1 cellular context compared by ENCODE assay signal in genomic region chr7:151341357-151342101, GRCh38.
TF ChIP-seq lines count a peak whose summit lies in the region.

Gene NUB1, plus strand, starts transcription at chr7:151341812. Its CDS starts 3,538 bp downstream, at chr7:151345350.

TF ChIP-seq in K562, 482 proteins besides CTCF, POLR2A, EP300 and RAD21 (continued from another document and continues in another):
- 0 out of 2 replicates have a peak, but pooled peaks have one; percentile 27 for TF ChIP-seq RREB1 (CRISPR knock-in tag; IDR thresholded peaks at IDR 0.05)
- TF ChIP-seq HMGXB4 (CRISPR knock-in tag; IDR thresholded peaks at IDR 0.05) = 0 out of 2 replicates have a peak, but pooled peaks have one; percentile 41
- peak in 1 of 2 experiments; percentile 91; a peak in 2 of 4 replicates for TF ChIP-seq TEAD1 (CRISPR knock-in tag; IDR thresholded peaks at IDR 0.05)
- 0 out of 2 replicates have a peak, but pooled peaks have one; percentile 42 for TF ChIP-seq HOXB6 (CRISPR knock-in tag; IDR thresholded peaks at IDR 0.05; ENCODE audit: borderline replicate concordance)
- TF ChIP-seq FOXO4 (CRISPR knock-in tag; IDR thresholded peaks at IDR 0.05) = no peak
- no peak for TF ChIP-seq ZNF75A (CRISPR knock-in tag; IDR thresholded peaks at IDR 0.05)
- TF ChIP-seq PHF8 (IDR thresholded peaks at IDR 0.05; ENCODE audit: borderline replicate concordance, low read length) = peak; percentile 94; the same call in 1 of the 2 replicates
- TF ChIP-seq E2F4 (CRISPR knock-in tag; IDR thresholded peaks at IDR 0.05; ENCODE audit: low read depth) = peak; percentile 79
- no peak for TF ChIP-seq RBM15 (IDR thresholded peaks at IDR 0.05; ENCODE audit: insufficient read depth, low read length)
- no peak for TF ChIP-seq HIVEP1 (CRISPR knock-in tag; IDR thresholded peaks at IDR 0.05)
- TF ChIP-seq AFF4 (CRISPR knock-in tag; IDR thresholded peaks at IDR 0.05) = no peak
- no peak for TF ChIP-seq ZNF408 (CRISPR knock-in tag; IDR thresholded peaks at IDR 0.05; ENCODE audit: low read depth)
- no peak for TF ChIP-seq NFRKB (IDR thresholded peaks at IDR 0.05; ENCODE audit: low read depth)
- TF ChIP-seq ZC3H11A (IDR thresholded peaks at IDR 0.05; ENCODE audit: low read depth, low read length) = no peak
- peak; percentile 33; the same call in 1 of the 2 replicates for TF ChIP-seq ZBTB9 (CRISPR knock-in tag; IDR thresholded peaks at IDR 0.05)
- TF ChIP-seq ZNF586 (CRISPR knock-in tag; conservative IDR thresholded peaks at IDR 0.05) = no peak
- no peak for TF ChIP-seq SLC30A9 (CRISPR knock-in tag; IDR thresholded peaks at IDR 0.05)
- no peak for TF ChIP-seq ZNF395 (CRISPR knock-in tag; IDR thresholded peaks at IDR 0.05)
- no peak for TF ChIP-seq ZNF695 (CRISPR knock-in tag; IDR thresholded peaks at IDR 0.05)
- TF ChIP-seq KDM4B (IDR thresholded peaks at IDR 0.05; ENCODE audit: borderline replicate concordance in 2 of 2, low read depth in 1 of 2) = peak in 1 of 2 experiments; percentile 84; a peak in 1 of 4 replicates
- peak in 1 of 2 experiments; percentile 98; a peak in 2 of 4 replicates for TF ChIP-seq ZNF639 (CRISPR knock-in tag; conservative IDR thresholded peaks at IDR 0.05 in 1 of 2, IDR thresholded peaks at IDR 0.05 in 1 of 2)
- TF ChIP-seq FOXK2 (conservative IDR thresholded peaks at IDR 0.05 in 1 of 2, IDR thresholded peaks at IDR 0.05 in 1 of 2; ENCODE audit: low read depth in 2 of 2) = peak; percentile 90 to 94
- no peak for TF ChIP-seq CREB3 (tag; conservative IDR thresholded peaks at IDR 0.05; ENCODE audit: low read depth)
- peak; percentile 70 for TF ChIP-seq MAX (CRISPR knock-in tag; IDR thresholded peaks at IDR 0.05)
- TF ChIP-seq PHB2 (IDR thresholded peaks at IDR 0.05; ENCODE audit: low read depth) = no peak
- TF ChIP-seq POLR3G (IDR thresholded peaks at IDR 0.05; ENCODE audit: extremely low read depth, insufficient read length, insufficient replicate concordance) = no peak
- TF ChIP-seq CGGBP1 (CRISPR knock-in tag; IDR thresholded peaks at IDR 0.05) = peak; percentile 94; the same call in 1 of the 2 replicates
